21 cellular contexts compared by ENCODE assay signal in the genomic region with DNA sequence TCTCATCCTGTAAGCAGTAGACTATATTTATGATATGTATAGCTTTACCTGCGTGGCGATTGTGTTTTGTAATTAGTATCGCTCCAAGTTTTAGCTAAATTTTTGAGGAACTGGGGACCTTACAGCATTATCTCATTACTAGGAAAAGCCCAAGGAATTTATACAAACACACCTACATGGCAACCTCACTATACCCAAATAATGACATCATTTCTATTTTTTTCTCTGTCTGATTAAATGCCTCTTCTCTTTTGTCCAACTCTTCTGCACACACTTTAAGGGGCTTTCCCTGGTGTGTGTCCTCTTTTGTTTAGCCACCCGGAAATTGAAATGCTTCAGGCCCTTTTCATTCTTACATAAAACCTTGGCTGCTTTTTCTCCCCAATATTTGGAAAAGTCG.
DNase-seq lines count a peak whose midpoint lies in the region; ATAC-seq, FAIRE-seq and TF ChIP-seq lines count a peak whose summit lies in the region.
"Had no signal": no experiment of that assay in that cellular context is flagged by ENCODE, and none has a peak within 500 bp of the region (broad histone marks: within the 10 kb centered on the region; RNA-seq: fewer than 3 reads in every experiment).

No MANE protein-coding gene starts in this region.

- DNase-seq in HepG2 (ENCODE audit: low spot score): no peak
- DNase-seq in right lobe of liver: no peak
- peak; percentile 56 for DNase-seq in NCI-H69 (lab: John Stamatoyannopoulos, UW)
- peak; percentile 29 for DNase-seq in kidney tubule cell (ENCODE audit: low spot score)
- DNase-seq in sciatic nerve (ENCODE audit: low spot score): no peak
- DNase-seq in mesendoderm: no peak
- no peak for DNase-seq in GDM1 (lab: John Stamatoyannopoulos, UW)
- DNase-seq: 8988T; C1 segment of cervical spinal cord; Caco-2; CD8-positive, alpha-beta T cell; DMS153; DND-41; H9; HFFc6 had no signal

- no peak overlapping the region for H3K18ac ChIP-seq in mesendoderm (ENCODE audit: low read length)

- H3K9me3 ChIP-seq in HepG2 (ENCODE audit: low read length) (no peaks in the 10 kb centered on the region), right lobe of liver (no peaks in the 10 kb centered on the region)
- H3K9me3 ChIP-seq: A549, Caco-2 had no signal

- no peak for FAIRE-seq in HepG2 (lab: Jason Lieb, UNC)
- FAIRE-seq: A549, G401.6, GM12878, GM19239 had no signal

- H2AFZ ChIP-seq in HepG2 (ENCODE audit: low read length): no peak overlapping the region
- H2AFZ ChIP-seq: GM23338 had no signal

- H4K8ac ChIP-seq in mesendoderm (ENCODE audit: low read depth, low read length): no peak overlapping the region

- no peak overlapping the region for H2BK120ac ChIP-seq in mesendoderm (ENCODE audit: low read depth, low read length)

- H3K36me3 ChIP-seq in HepG2 (replicated peaks in 1 of 2; ENCODE audit: control insufficient read depth in 1 of 2, insufficient read depth in 2 of 2, low read length in 2 of 2) (no peaks in the 10 kb centered on the region), right lobe of liver (no peaks in the 10 kb centered on the region), mesendoderm (ENCODE audit: control insufficient read depth, insufficient read depth, low read length) (no peaks in the 10 kb centered on the region)

- no peak overlapping the region for H2AK5ac ChIP-seq in mesendoderm (ENCODE audit: low read length)

- ATAC-seq in HepG2: no peak
- no peak for ATAC-seq in right lobe of liver
- ATAC-seq in sciatic nerve: no peak
- ATAC-seq: A549; CD8-positive, alpha-beta T cell; GM12878; GM23338; HCT116 had no signal

- intact Hi-C loops in HepG2 (cut with micrococcal nuclease; ENCODE audit: unreplicated experiment): no loop called here
- intact Hi-C loops in right lobe of liver (cut with DNase I): no loop called here
- intact Hi-C loops in sciatic nerve (cut with DNase I): no loop called here

- H3K9ac ChIP-seq in HepG2 (ENCODE audit: insufficient read depth, low read depth, low read length) (no peak overlapping the region), mesendoderm (ENCODE audit: low read length) (no peak overlapping the region)

- TF ChIP-seq RAD21 in HepG2 (CRISPR knock-in tag; IDR thresholded peaks at IDR 0.05): no peak

- no peaks in the 10 kb centered on the region for H3K79me1 ChIP-seq in mesendoderm (ENCODE audit: low read length)

- H2BK5ac ChIP-seq in mesendoderm (ENCODE audit: low read length): no peak overlapping the region

- POLR2A ChIA-PET in HepG2 (lab: Yijun Ruan, JAX): no interaction called here

- CTCF ChIA-PET in HepG2 (lab: Yijun Ruan, JAX; ENCODE audit: low intra/inter-chr PET ratio, low total read pairs): no interaction called here

- H2BK15ac ChIP-seq in mesendoderm (replicated peaks; ENCODE audit: low read depth): no peak overlapping the region

- WGBS in HepG2 (ENCODE audit: low lambda C conversion rate): 48% methylated on average over 5 of the region's 5 CpGs
- 42% methylated on average over 4 of the region's 5 CpGs for WGBS in right lobe of liver (ENCODE audit: insufficient coverage, low coverage, low lambda C conversion rate, missing lambda C conversion rate)
- WGBS in mesendoderm (ENCODE audit: extremely low coverage, insufficient coverage, low lambda C conversion rate): no CpG with 5 or more reads among the region's 5 CpGs

- no peak overlapping the region for H3K56ac ChIP-seq in mesendoderm (ENCODE audit: low read length)

- H3K27ac ChIP-seq in HepG2 (ENCODE audit: extremely low read length, insufficient read depth, low read length) (no peak overlapping the region), right lobe of liver (no peak overlapping the region), mesendoderm (ENCODE audit: low read depth, low read length) (no peak overlapping the region)
- H3K27ac ChIP-seq: A549 had no signal

- no peak overlapping the region for H3K4me3 ChIP-seq in HepG2 (replicated peaks in 1 of 3; ENCODE audit: insufficient read depth in 1 of 3, low read depth in 2 of 3, low read length in 3 of 3)
- no peak overlapping the region for H3K4me3 ChIP-seq in right lobe of liver
- no peak overlapping the region for H3K4me3 ChIP-seq in mesendoderm (ENCODE audit: low read length)
- H3K4me3 ChIP-seq: A549, GM12878, GM23338 had no signal

- no peaks in the 10 kb centered on the region for H4K20me1 ChIP-seq in HepG2 (ENCODE audit: insufficient read depth, low read length)

- TF ChIP-seq EP300 in HepG2 (IDR thresholded peaks at IDR 0.05; ENCODE audit: low read depth in 2 of 2, low read length in 2 of 2): no peak
- no peak for TF ChIP-seq EP300 in HepG2 (CRISPR knock-in tag; IDR thresholded peaks at IDR 0.05; ENCODE audit: borderline replicate concordance)

- H3K79me2 ChIP-seq in HepG2 (ENCODE audit: insufficient read depth, low read length) (no peaks in the 10 kb centered on the region), mesendoderm (ENCODE audit: control insufficient read depth, insufficient read depth, low read length) (no peaks in the 10 kb centered on the region)

- H3K4ac ChIP-seq in mesendoderm (ENCODE audit: low read depth, low read length): no peak overlapping the region

- TF ChIP-seq CTCF in HepG2 (CRISPR knock-in tag; IDR thresholded peaks at IDR 0.05) (no peak), right lobe of liver (IDR thresholded peaks at IDR 0.05) (no peak)

- H3K4me2 ChIP-seq in HepG2 (ENCODE audit: low read depth, low read length) (no peak overlapping the region), mesendoderm (ENCODE audit: low read length) (no peak overlapping the region)
- H3K4me2 ChIP-seq: A549, GM23338 had no signal

- H3K27me3 ChIP-seq in HepG2 (ENCODE audit: control insufficient read depth in 1 of 2, insufficient read depth in 2 of 2, low read length in 2 of 2) (peaks cover 1 to 59% of the 10 kb centered on the region in 2 experiments; a peak in 4 of 5 replicates), right lobe of liver (no peaks in the 10 kb centered on the region), mesendoderm (ENCODE audit: insufficient read depth, low read length, poor library complexity) (no peaks in the 10 kb centered on the region)

- H3K4me1 ChIP-seq in HepG2 (ENCODE audit: insufficient read depth, low read length): no peaks in the 10 kb centered on the region
- no peaks in the 10 kb centered on the region for H3K4me1 ChIP-seq in right lobe of liver
- H3K4me1 ChIP-seq in mesendoderm (ENCODE audit: control insufficient read depth, low read depth, low read length): no peaks in the 10 kb centered on the region
- H3K4me1 ChIP-seq: A549, Caco-2 had no signal

- no peak for TF ChIP-seq POLR2A in HepG2 (IDR thresholded peaks at IDR 0.05; ENCODE audit: insufficient read depth in 1 of 2, low read depth in 2 of 2, low read length in 2 of 2)
- no peak for TF ChIP-seq POLR2A in right lobe of liver (IDR thresholded peaks at IDR 0.05)

- no TSS peak for BruUV-seq in HepG2 (replicated peaks; lab: Mats Ljungman, UMichigan)

- H4K5ac ChIP-seq in mesendoderm (ENCODE audit: low read length): no peak overlapping the region

- in situ Hi-C loops in HepG2 (cut with HindIII; ENCODE audit: extremely low pct_ligation_motif_present, low pct_unique_long_range_greater_than_20kb): loop anchor here (10.0 kb wide), 1 partner anchor 191 kb away; no protein-coding TSS in a partner anchor

- no peak overlapping the region for H3K23ac ChIP-seq in mesendoderm (ENCODE audit: low read length)

TF ChIP-seq in HepG2, 621 proteins besides CTCF, POLR2A, EP300 and RAD21:
- TF ChIP-seq EZH2 (conservative IDR thresholded peaks at IDR 0.05; ENCODE audit: low read depth, low read length): no peak
- peak; percentile 95 for TF ChIP-seq ATF7 (IDR thresholded peaks at IDR 0.05)
- no peak for TF ChIP-seq ATF7 (CRISPR knock-in tag; IDR thresholded peaks at IDR 0.05)

Comparison
In these comparisons a context has a peak if more than half of its experiments do, and no peak if none do; other contexts are left out.
1. DNase-seq: peak in NCI-H69 (single experiment) and kidney tubule cell (single experiment); none in HepG2 (single experiment), right lobe of liver (0 of 3), sciatic nerve (single experiment), mesendoderm (single experiment) and GDM1 (single experiment).